1 cellular context compared by ENCODE assay signal in genomic region chr2:39593439-39594393, GRCh38.
TF ChIP-seq lines count a peak whose summit lies in the region.

No MANE protein-coding gene starts in this region.

TF ChIP-seq in HCT116, 20 proteins besides CTCF, POLR2A, EP300 and RAD21 (continued from another document):
- TF ChIP-seq, protein P1, sequence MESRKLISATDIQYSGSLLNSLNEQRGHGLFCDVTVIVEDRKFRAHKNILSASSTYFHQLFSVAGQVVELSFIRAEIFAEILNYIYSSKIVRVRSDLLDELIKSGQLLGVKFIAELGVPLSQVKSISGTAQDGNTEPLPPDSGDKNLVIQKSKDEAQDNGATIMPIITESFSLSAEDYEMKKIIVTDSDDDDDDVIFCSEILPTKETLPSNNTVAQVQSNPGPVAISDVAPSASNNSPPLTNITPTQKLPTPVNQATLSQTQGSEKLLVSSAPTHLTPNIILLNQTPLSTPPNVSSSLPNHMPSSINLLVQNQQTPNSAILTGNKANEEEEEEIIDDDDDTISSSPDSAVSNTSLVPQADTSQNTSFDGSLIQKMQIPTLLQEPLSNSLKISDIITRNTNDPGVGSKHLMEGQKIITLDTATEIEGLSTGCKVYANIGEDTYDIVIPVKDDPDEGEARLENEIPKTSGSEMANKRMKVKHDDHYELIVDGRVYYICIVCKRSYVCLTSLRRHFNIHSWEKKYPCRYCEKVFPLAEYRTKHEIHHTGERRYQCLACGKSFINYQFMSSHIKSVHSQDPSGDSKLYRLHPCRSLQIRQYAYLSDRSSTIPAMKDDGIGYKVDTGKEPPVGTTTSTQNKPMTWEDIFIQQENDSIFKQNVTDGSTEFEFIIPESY (IDR thresholded peaks at IDR 0.05; ENCODE audit: extremely low read depth, insufficient replicate concordance, low read length), result no peak
- TF ChIP-seq FOSL1 (IDR thresholded peaks at IDR 0.05; ENCODE audit: low read depth) (no peak), EZH2phosphoT487 (IDR thresholded peaks at IDR 0.05; ENCODE audit: borderline replicate concordance) (no peak), SIN3A (IDR thresholded peaks at IDR 0.05; ENCODE audit: low read depth) (no peak), SP1 (IDR thresholded peaks at IDR 0.05; ENCODE audit: low read depth) (no peak), ZFX (IDR thresholded peaks at IDR 0.05) (no peak), JUND (IDR thresholded peaks at IDR 0.05) (no peak)
- TF ChIP-seq, protein P2, sequence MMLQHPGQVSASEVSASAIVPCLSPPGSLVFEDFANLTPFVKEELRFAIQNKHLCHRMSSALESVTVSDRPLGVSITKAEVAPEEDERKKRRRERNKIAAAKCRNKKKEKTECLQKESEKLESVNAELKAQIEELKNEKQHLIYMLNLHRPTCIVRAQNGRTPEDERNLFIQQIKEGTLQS (IDR thresholded peaks at IDR 0.05), result no peak
